In the genomic region with DNA sequence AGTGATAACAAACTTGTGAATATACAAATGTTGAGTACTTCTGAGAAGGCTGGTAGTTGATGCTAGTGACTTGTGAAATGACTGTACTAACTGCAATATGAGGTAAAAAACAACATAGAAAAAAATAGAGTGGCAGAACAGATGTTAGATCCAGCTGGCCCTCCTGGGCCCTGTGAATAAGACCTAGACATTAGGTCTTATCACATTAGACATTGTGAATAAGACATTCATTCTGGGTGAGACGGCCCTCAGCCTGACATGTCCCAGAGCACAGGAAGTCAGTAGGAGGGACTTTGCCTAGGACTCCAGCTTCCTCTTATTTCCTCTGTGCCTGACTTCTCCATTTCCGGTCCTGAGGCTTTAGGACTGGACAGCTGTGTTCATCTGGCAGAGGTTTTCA, we compare ENCODE assay signal across 1 cellular context.
TF ChIP-seq lines count a peak whose summit lies in the region.

No MANE protein-coding gene starts in this region.

TF ChIP-seq in IMR-90, 13 proteins besides CTCF, POLR2A, EP300 and RAD21:
- TF ChIP-seq MXI1 (IDR thresholded peaks at IDR 0.05; ENCODE audit: borderline replicate concordance, low read depth, low read length), result no peak
- no peak for TF ChIP-seq MAZ (IDR thresholded peaks at IDR 0.05; ENCODE audit: borderline replicate concordance, low read depth, low read length)
- TF ChIP-seq BHLHE40 (IDR thresholded peaks at IDR 0.05; ENCODE audit: low read depth, low read length), result no peak
- no peak for TF ChIP-seq MAFK (IDR thresholded peaks at IDR 0.05; ENCODE audit: low read depth, low read length)
- no peak for TF ChIP-seq RCOR1 (IDR thresholded peaks at IDR 0.05; ENCODE audit: insufficient replicate concordance, low read length)
- no peak for TF ChIP-seq CEBPB (IDR thresholded peaks at IDR 0.05; ENCODE audit: low read depth, low read length)
- no peak for TF ChIP-seq FOS (IDR thresholded peaks at IDR 0.05; ENCODE audit: low read depth, low read length)
- no peak for TF ChIP-seq SMC3 (IDR thresholded peaks at IDR 0.05; ENCODE audit: low read depth, low read length)
- no peak for TF ChIP-seq CHD1 (IDR thresholded peaks at IDR 0.05; ENCODE audit: low read depth, low read length)
- TF ChIP-seq RFX5 (IDR thresholded peaks at IDR 0.05; ENCODE audit: low read depth, low read length), result no peak
- TF ChIP-seq, protein P1, sequence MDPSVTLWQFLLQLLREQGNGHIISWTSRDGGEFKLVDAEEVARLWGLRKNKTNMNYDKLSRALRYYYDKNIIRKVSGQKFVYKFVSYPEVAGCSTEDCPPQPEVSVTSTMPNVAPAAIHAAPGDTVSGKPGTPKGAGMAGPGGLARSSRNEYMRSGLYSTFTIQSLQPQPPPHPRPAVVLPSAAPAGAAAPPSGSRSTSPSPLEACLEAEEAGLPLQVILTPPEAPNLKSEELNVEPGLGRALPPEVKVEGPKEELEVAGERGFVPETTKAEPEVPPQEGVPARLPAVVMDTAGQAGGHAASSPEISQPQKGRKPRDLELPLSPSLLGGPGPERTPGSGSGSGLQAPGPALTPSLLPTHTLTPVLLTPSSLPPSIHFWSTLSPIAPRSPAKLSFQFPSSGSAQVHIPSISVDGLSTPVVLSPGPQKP (IDR thresholded peaks at IDR 0.05; ENCODE audit: borderline replicate concordance, low read depth, low read length), result no peak
- no peak for TF ChIP-seq NFE2L2 (IDR thresholded peaks at IDR 0.05; ENCODE audit: low read depth, low read length)
- TF ChIP-seq, protein P2, sequence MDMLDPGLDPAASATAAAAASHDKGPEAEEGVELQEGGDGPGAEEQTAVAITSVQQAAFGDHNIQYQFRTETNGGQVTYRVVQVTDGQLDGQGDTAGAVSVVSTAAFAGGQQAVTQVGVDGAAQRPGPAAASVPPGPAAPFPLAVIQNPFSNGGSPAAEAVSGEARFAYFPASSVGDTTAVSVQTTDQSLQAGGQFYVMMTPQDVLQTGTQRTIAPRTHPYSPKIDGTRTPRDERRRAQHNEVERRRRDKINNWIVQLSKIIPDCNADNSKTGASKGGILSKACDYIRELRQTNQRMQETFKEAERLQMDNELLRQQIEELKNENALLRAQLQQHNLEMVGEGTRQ (IDR thresholded peaks at IDR 0.05; ENCODE audit: low read depth, low read length), result no peak
